In the genomic region with DNA sequence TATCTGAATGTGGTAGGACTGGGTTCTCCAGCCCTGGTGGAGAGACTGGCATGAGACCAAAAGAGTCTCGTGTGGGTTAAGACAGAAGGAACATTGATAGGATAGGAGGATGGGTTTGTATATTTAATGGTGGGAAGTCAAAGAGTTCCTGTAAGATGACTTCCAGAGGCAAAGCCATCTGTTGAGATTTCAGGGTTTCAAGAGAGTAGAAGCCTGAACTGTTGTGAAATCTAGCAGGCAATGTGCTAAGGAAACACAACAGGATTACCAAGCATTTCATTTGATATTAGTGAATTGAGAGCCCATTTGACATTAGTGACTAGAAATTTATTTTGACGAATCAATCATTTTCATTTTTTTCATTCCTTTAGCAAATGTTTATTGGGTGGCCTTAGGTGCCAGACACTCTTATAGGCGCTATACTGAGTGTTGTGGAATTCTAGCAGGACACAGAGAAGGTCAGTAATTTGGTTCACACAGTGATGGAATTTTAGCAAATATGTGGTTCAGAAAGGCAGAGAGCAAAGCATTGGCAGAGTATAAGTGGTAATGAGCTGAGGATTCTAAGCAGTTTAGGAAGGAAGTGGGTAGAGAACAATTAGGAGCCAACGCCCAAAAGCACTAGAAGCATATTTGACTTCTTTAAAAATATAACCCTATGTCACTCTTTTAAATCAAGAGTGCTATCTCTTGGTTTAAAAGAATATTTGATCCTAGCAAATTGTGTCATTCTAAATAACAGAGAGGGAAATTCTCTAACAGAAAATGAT, we compare ENCODE assay signal across 19 cellular contexts.
A peak's percentile ranks its signal among the peaks of the same experiment; 100 is the strongest.
DNase-seq lines count a peak whose midpoint lies in the region; ATAC-seq and TF ChIP-seq lines count a peak whose summit lies in the region.
"Had no signal": no experiment of that assay in that cellular context is flagged by ENCODE, and none has a peak within 500 bp of the region (broad histone marks: within the 10 kb centered on the region; RNA-seq: fewer than 3 reads in every experiment).

No MANE protein-coding gene starts in this region.

- no peak for TF ChIP-seq CTCF in natural killer cell (IDR thresholded peaks at IDR 0.05)

- peak; percentile 86 to 92 (median 90) for ATAC-seq in natural killer cell
- ATAC-seq in left lobe of liver = no peak
- ATAC-seq: HepG2 had no signal

- H3K27ac Mint-ChIP-seq in natural killer cell = no peak overlapping the region

- peaks cover 0 to 2% of the 10 kb centered on the region in 2 donors for H3K9me3 Mint-ChIP-seq in natural killer cell

- DNase-seq in SIG-M5 treated with dmso at 0.1 percent for 504 hours (lab: John Stamatoyannopoulos, UW; ENCODE audit: unreplicated experiment) (peak; percentile 12), SIG-M5 (lab: John Stamatoyannopoulos, UW) (no peak), MV-4-11 (lab: John Stamatoyannopoulos, UW) (peak; percentile 80), natural killer cell (no peak), left lobe of liver (ENCODE audit: low spot score) (no peak), NCI-H1930 (lab: John Stamatoyannopoulos, UW) (no peak)
- no peak for DNase-seq in stimulated activated CD4-positive, alpha-beta T cell treated with anti-CD3 and anti-CD28 coated beads, Interleukin-2, amount 100 ng/mL, for 24 hours
- DNase-seq: activated CD4-positive, CD25-positive, alpha-beta regulatory T cell; activated T-cell treated with anti-CD3 and anti-CD28 coated beads, Interleukin-2, amount 50 U/mL, for 48 hours; anterior cingulate cortex; effector CD8-positive, alpha-beta T cell; NCI-H1436 treated with DMSO at 0.1 percent for 48 hours; NCI-H748 treated with DMSO at 0.1 percent for 48 hours; occipital lobe; SJCRH30; thyroid gland had no signal

- H3K4me1 Mint-ChIP-seq in natural killer cell = peaks cover 18 to 20% of the 10 kb centered on the region in 2 donors

- H3K36me3 Mint-ChIP-seq in natural killer cell = peaks cover 10% of the 10 kb centered on the region

- H3K4me3 Mint-ChIP-seq in natural killer cell = no peak overlapping the region

- no peaks in the 10 kb centered on the region for H3K27me3 Mint-ChIP-seq in natural killer cell (ENCODE audit: low read depth in 2 of 2)

- intact Hi-C loops in natural killer cell (cut with micrococcal nuclease) = loop anchor here (5.0 kb wide), 1 partner anchor 41 kb away; no protein-coding TSS in a partner anchor

- peak overlapping the region; percentile 13 for H3K27ac ChIP-seq in cingulate gyrus (ENCODE audit: low read depth, low read length)
- H3K27ac ChIP-seq: 22Rv1, SJCRH30, thyroid gland had no signal

Comparison
In these comparisons a context has a peak if more than half of its experiments do, and no peak if none do; other contexts are left out.
1. DNase-seq: peak in SIG-M5 treated with dmso at 0.1 percent for 504 hours (single experiment) and MV-4-11 (single experiment); none in SIG-M5 (single experiment), natural killer cell (single experiment), left lobe of liver (single experiment), NCI-H1930 (0 of 2) and stimulated activated CD4-positive, alpha-beta T cell treated with anti-CD3 and anti-CD28 coated beads, Interleukin-2, amount 100 ng/mL, for 24 hours (0 of 2).